5 cellular contexts compared by ENCODE assay signal in genomic region chr14:26634946-26635345, GRCh38. TPM values are rescaled to one million over a fixed set of nuclear protein-coding genes. Genes with fewer than 3 reads are reported as not detected.
"Had no signal": no experiment of that assay in that cellular context is flagged by ENCODE, and none has a peak within 500 bp of the region (broad histone marks: within the 10 kb centered on the region; RNA-seq: fewer than 3 reads in every experiment).

No MANE protein-coding gene starts in this region.

RNA-seq across cellular contexts. Expression of gene NOVA1, which starts 37.1 kb away (rescaled TPM):
- total RNA-seq: activated B cell treated with CpG ODN at 0.5 μM for 24 hours; activated CD4-positive, alpha-beta memory T cell treated with anti-CD3 and anti-CD28 coated beads for 36 hours; activated naive CD4-positive, alpha-beta T cell treated with anti-CD3 and anti-CD28 coated beads for 36 hours; activated T-cell treated with anti-CD3 and anti-CD28 coated beads, Interleukin-2, amount 50 U/mL, for 4 hours; M059J had no signal
